29 cellular contexts compared by ENCODE assay signal in genomic region chr1:20751462-20751990, GRCh38. TPM values are rescaled to one million over a fixed set of nuclear protein-coding genes. Genes with fewer than 3 reads are reported as not detected.
"Had no signal": no experiment of that assay in that cellular context is flagged by ENCODE, and none has a peak within 500 bp of the region (broad histone marks: within the 10 kb centered on the region; RNA-seq: fewer than 3 reads in every experiment).

No MANE protein-coding gene starts in this region.

- H3K27ac Mint-ChIP-seq: activated B cell treated with CpG ODN at 0.5 μM for 24 hours; activated CD4-positive, alpha-beta memory T cell treated with anti-CD3 and anti-CD28 coated beads, Interleukin-2, amount 10 ng/mL, durations not matched to agents 7 days and 5 days; activated CD8-positive, alpha-beta memory T cell treated with anti-CD3 and anti-CD28 coated beads, Interleukin-2, amount 10 ng/mL, durations not matched to agents 7 days and 5 days; activated naive CD4-positive, alpha-beta T cell treated with anti-CD3 and anti-CD28 coated beads, Interleukin-2, amount 50 U/mL, for 24 hours; activated naive CD8-positive, alpha-beta T cell treated with anti-CD3 and anti-CD28 coated beads, Interleukin-2, amount 10 ng/mL, durations not matched to agents 7 days and 5 days; activated T-helper 2 cell treated with anti-CD3 and anti-CD28 coated beads, Interferon-gamma antibody, Interleukin-2, Interleukin-4, amounts not matched to agents 10 μg/mL and 5 μg/mL and 100 μg/mL, durations not matched to agents 14 hours and 24 hours and 36 hours; T-helper 1 cell treated with Interleukin-12 subunit alpha and Interleukin-12 subunit beta and Interleukin-4 antibody, amounts not matched to agents 30 μg/mL and 1 μg/mL, for 36 hours had no signal

- H3K9me3 ChIP-seq: body of pancreas, breast epithelium, SJSA1, SK-N-SH had no signal

- H3K4me1 Mint-ChIP-seq: activated B cell treated with CpG ODN at 0.5 μM for 24 hours; activated CD4-positive, alpha-beta memory T cell treated with anti-CD3 and anti-CD28 coated beads, Interleukin-2, amount 10 ng/mL, durations not matched to agents 7 days and 5 days; activated naive CD4-positive, alpha-beta T cell treated with anti-CD3 and anti-CD28 coated beads, Interleukin-2, amount 50 U/mL, for 24 hours had no signal

- H3K27ac ChIP-seq: body of pancreas, breast epithelium, SJSA1, VCaP had no signal

- H3K27me3 Mint-ChIP-seq: activated B cell treated with CpG ODN at 0.5 μM for 24 hours; activated CD4-positive, alpha-beta memory T cell treated with anti-CD3 and anti-CD28 coated beads, Interleukin-2, amount 10 ng/mL, durations not matched to agents 7 days and 5 days; activated CD8-positive, alpha-beta memory T cell treated with anti-CD3 and anti-CD28 coated beads, Interleukin-2, amount 10 ng/mL, durations not matched to agents 7 days and 5 days; activated naive CD4-positive, alpha-beta T cell treated with anti-CD3 and anti-CD28 coated beads, Interleukin-2, amount 50 U/mL, for 24 hours; activated naive CD8-positive, alpha-beta T cell treated with anti-CD3 and anti-CD28 coated beads, Interleukin-2, amount 10 ng/mL, durations not matched to agents 7 days and 5 days had no signal

- H3K4me3 Mint-ChIP-seq: activated B cell treated with CpG ODN at 0.5 μM for 24 hours; activated CD4-positive, alpha-beta memory T cell treated with anti-CD3 and anti-CD28 coated beads, Interleukin-2, amount 10 ng/mL, durations not matched to agents 7 days and 5 days; activated CD8-positive, alpha-beta memory T cell treated with anti-CD3 and anti-CD28 coated beads, Interleukin-2, amount 10 ng/mL, durations not matched to agents 7 days and 5 days; activated naive CD4-positive, alpha-beta T cell treated with anti-CD3 and anti-CD28 coated beads, Interleukin-2, amount 50 U/mL, for 24 hours; activated naive CD8-positive, alpha-beta T cell treated with anti-CD3 and anti-CD28 coated beads, Interleukin-2, amount 10 ng/mL, durations not matched to agents 7 days and 5 days; T-helper 1 cell treated with Interleukin-12 subunit alpha and Interleukin-12 subunit beta and Interleukin-4 antibody, amounts not matched to agents 30 μg/mL and 1 μg/mL, for 36 hours had no signal

- H3K27me3 ChIP-seq: body of pancreas, breast epithelium, SJSA1 had no signal

- DNase-seq: activated B cell treated with CpG ODN at 0.5 μM for 24 hours; activated CD4-positive, alpha-beta memory T cell treated with anti-CD3 and anti-CD28 coated beads, Interleukin-2, amount 10 ng/mL, durations not matched to agents 7 days and 5 days; activated CD4-positive, alpha-beta T cell treated with anti-CD3 and anti-CD28 coated beads for 4 hours; activated CD4-positive, CD25-positive, alpha-beta regulatory T cell treated with anti-CD3 and anti-CD28 coated beads, Interleukin-2, amount 50 U/mL, for 72 hours; activated CD8-positive, alpha-beta memory T cell treated with anti-CD3 and anti-CD28 coated beads for 24 hours; activated CD8-positive, alpha-beta memory T cell treated with anti-CD3 and anti-CD28 coated beads, Interleukin-2, amount 10 ng/mL, durations not matched to agents 7 days and 5 days; activated CD8-positive, alpha-beta memory T cell treated with anti-CD3 and anti-CD28 coated beads, Interleukin-2, amount 50 U/mL, for 48 hours; activated gamma-delta T cell; activated naive CD4-positive, alpha-beta T cell treated with Interleukin-2 at 50 U/mL for 16 hours; activated naive CD8-positive, alpha-beta T cell treated with anti-CD3 and anti-CD28 coated beads, Interleukin-2, amount 10 ng/mL, durations not matched to agents 7 days and 5 days; body of pancreas; NCI-H1092 treated with DMSO at 0.1 percent for 48 hours; NCI-H1417; NCI-H187 treated with DMSO at 0.1 percent for 48 hours; NCI-H2081; NCI-H226; NCI-H446 treated with DMSO at 0.1 percent for 48 hours; NCI-H524 treated with DMSO at 0.1 percent for 48 hours; SHP77 treated with DMSO at 0.1 percent for 48 hours; SK-N-SH had no signal

- H3K4me1 ChIP-seq: body of pancreas, breast epithelium had no signal

- H3K9ac ChIP-seq: SK-N-SH had no signal

- H3K9me3 Mint-ChIP-seq: activated B cell treated with CpG ODN at 0.5 μM for 24 hours; activated CD4-positive, alpha-beta memory T cell treated with anti-CD3 and anti-CD28 coated beads, Interleukin-2, amount 10 ng/mL, durations not matched to agents 7 days and 5 days; activated naive CD4-positive, alpha-beta T cell treated with anti-CD3 and anti-CD28 coated beads, Interleukin-2, amount 50 U/mL, for 24 hours; activated naive CD8-positive, alpha-beta T cell treated with anti-CD3 and anti-CD28 coated beads, Interleukin-2, amount 10 ng/mL, durations not matched to agents 7 days and 5 days; activated T-helper 2 cell treated with anti-CD3 and anti-CD28 coated beads, Interferon-gamma antibody, Interleukin-2, Interleukin-4, amounts not matched to agents 10 μg/mL and 5 μg/mL and 100 μg/mL, durations not matched to agents 14 hours and 24 hours and 36 hours; T-helper 1 cell treated with Interleukin-12 subunit alpha and Interleukin-12 subunit beta and Interleukin-4 antibody, amounts not matched to agents 30 μg/mL and 1 μg/mL, for 36 hours had no signal

- H3K4me3 ChIP-seq: body of pancreas, breast epithelium, SJSA1 had no signal

- ATAC-seq: activated CD8-positive, alpha-beta memory T cell treated with anti-CD3 and anti-CD28 coated beads, Interleukin-2, amount 10 ng/mL, durations not matched to agents 7 days and 5 days; body of pancreas; Panc1 had no signal

RNA-seq across cellular contexts. Expression of gene SH2D5, which starts 19.0 kb away (rescaled TPM):
- total RNA-seq: activated CD8-positive, alpha-beta memory T cell treated with anti-CD3 and anti-CD28 coated beads, Interleukin-2, amount 10 ng/mL, durations not matched to agents 7 days and 5 days; body of pancreas; cardiac septum had no signal

RNA-seq across cellular contexts. Expression of gene KIF17, which starts 33.7 kb away (rescaled TPM):
- total RNA-seq: activated B cell treated with CpG ODN at 0.5 μM for 24 hours; activated CD4-positive, alpha-beta memory T cell treated with anti-CD3 and anti-CD28 coated beads, Interleukin-2, amount 10 ng/mL, durations not matched to agents 7 days and 5 days; activated CD8-positive, alpha-beta memory T cell treated with anti-CD3 and anti-CD28 coated beads, Interleukin-2, amount 10 ng/mL, durations not matched to agents 7 days and 5 days; activated naive CD8-positive, alpha-beta T cell treated with anti-CD3 and anti-CD28 coated beads, Interleukin-2, amount 10 ng/mL, durations not matched to agents 7 days and 5 days; RPMI7951 had no signal
